In genomic region chr1:90349510-90349909, GRCh38 we compare ENCODE assay signal across 3 cellular contexts.
"Had no signal": no experiment of that assay in that cellular context is flagged by ENCODE, and none has a peak within 500 bp of the region (broad histone marks: within the 10 kb centered on the region; RNA-seq: fewer than 3 reads in every experiment).

No MANE protein-coding gene starts in this region.

- DNase-seq: GDM1, GF-D8 had no signal

- H3K4me3 ChIP-seq: GM12878 had no signal
